In the genomic region with DNA sequence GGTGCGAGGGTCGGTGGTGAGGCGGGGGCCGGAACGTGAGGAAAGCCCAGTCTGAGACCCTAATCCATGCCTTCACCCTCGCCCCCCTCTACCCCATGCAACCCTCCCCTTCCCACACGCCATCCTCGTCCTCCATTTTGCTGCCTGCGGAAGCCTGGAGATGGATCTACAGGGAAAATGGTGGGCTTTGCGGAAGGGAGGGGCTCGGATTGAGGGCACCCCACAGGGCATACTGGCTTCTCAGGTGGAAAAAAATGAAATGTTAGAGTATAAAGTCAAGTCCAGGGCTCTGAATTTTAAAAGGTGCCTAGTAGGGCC, we compare ENCODE assay signal across 9 cellular contexts. TPM values are rescaled to one million over a fixed set of nuclear protein-coding genes. Genes with fewer than 3 reads are reported as not detected.
DNase-seq lines count a peak whose midpoint lies in the region; ATAC-seq, FAIRE-seq and TF ChIP-seq lines count a peak whose summit lies in the region.
"Had no signal": no experiment of that assay in that cellular context is flagged by ENCODE, and none has a peak within 500 bp of the region (broad histone marks: within the 10 kb centered on the region; RNA-seq: fewer than 3 reads in every experiment).

No MANE protein-coding gene starts in this region.

- CTCF ChIA-PET in CD4-positive, alpha-beta T cell (lab: Charles Lee), result no interaction called here

- intact Hi-C loops in CD4-positive, alpha-beta T cell (cut with DNase I, micrococcal nuclease), result loop anchor here in 1 of 2 experiments (10.0 kb wide), 3 partner anchors 479 to 1281 kb away; partner anchors contain the start of genes FAM199X and ZMAT1

- H3K36me3 Mint-ChIP-seq in CD4-positive, alpha-beta T cell (ENCODE audit: low read depth), result peaks cover 22% of the 10 kb centered on the region
- H3K36me3 Mint-ChIP-seq in stimulated activated naive B cell treated with anti-CD40 and anti-IgM and Interleukin-4, amounts not matched to agents 10 μg/mL and 1 μg/mL and 100 μg/mL, for 72 hours, result no peaks in the 10 kb centered on the region

- H3K9me3 Mint-ChIP-seq in CD4-positive, alpha-beta T cell, result no peaks in the 10 kb centered on the region
- H3K9me3 Mint-ChIP-seq in stimulated activated naive B cell treated with anti-CD40 and anti-IgM and Interleukin-4, amounts not matched to agents 10 μg/mL and 1 μg/mL and 100 μg/mL, for 72 hours, result no peaks in the 10 kb centered on the region

- no peaks in the 10 kb centered on the region for H3K36me3 ChIP-seq in adipocyte (ENCODE audit: control insufficient read depth, insufficient read depth, low read length, severe bottlenecking)

- peak overlapping the region; percentile 90 for H3K27ac Mint-ChIP-seq in CD4-positive, alpha-beta T cell
- H3K27ac Mint-ChIP-seq in stimulated activated naive B cell treated with anti-CD40 and anti-IgM and Interleukin-4, amounts not matched to agents 10 μg/mL and 1 μg/mL and 100 μg/mL, for 72 hours, result no peak overlapping the region

- no peak for TF ChIP-seq CTCF in CD4-positive, alpha-beta T cell (IDR thresholded peaks at IDR 0.05)

- no peak for ATAC-seq in CD4-positive, alpha-beta T cell (ENCODE audit: poor library complexity)
- ATAC-seq in HG02884 (IDR thresholded peaks at IDR 0.05; ENCODE audit: unreplicated experiment), result peak; percentile 13
- no peak for ATAC-seq in stimulated activated naive B cell treated with anti-CD40 and anti-IgM and Interleukin-4, amounts not matched to agents 10 μg/mL and 1 μg/mL and 100 μg/mL, for 72 hours (replicated peaks)

- H3K9ac ChIP-seq in adipocyte (ENCODE audit: low read length), result no peak overlapping the region

- peak overlapping the region; percentile 81 for H3K4me3 ChIP-seq in adipocyte (ENCODE audit: low read length)

- no peaks in the 10 kb centered on the region for H3K27me3 ChIP-seq in CD4-positive, alpha-beta T cell (ENCODE audit: control insufficient read depth, insufficient read depth, low read length)
- peaks cover 27% of the 10 kb centered on the region for H3K27me3 ChIP-seq in adipocyte (replicated peaks; ENCODE audit: control insufficient read depth, insufficient read depth, low read length)

- peak overlapping the region; percentile 78 for H3K27ac ChIP-seq in CD4-positive, alpha-beta T cell (ENCODE audit: low read depth, low read length)

- H3K27me3 Mint-ChIP-seq in CD4-positive, alpha-beta T cell, result peaks cover 4% of the 10 kb centered on the region
- peaks cover 0 to 15% of the 10 kb centered on the region in 2 donors for H3K27me3 Mint-ChIP-seq in stimulated activated naive B cell treated with anti-CD40 and anti-IgM and Interleukin-4, amounts not matched to agents 10 μg/mL and 1 μg/mL and 100 μg/mL, for 72 hours

- no peak for DNase-seq in CD4-positive, alpha-beta T cell
- DNase-seq in adipocyte (ENCODE audit: low read depth), result peak; percentile 4
- peak; percentile 2 for DNase-seq in iris pigment epithelial cell (ENCODE audit: low read depth)
- no peak for DNase-seq in stimulated activated naive B cell treated with anti-CD40 and anti-IgM and Interleukin-4, amounts not matched to agents 10 μg/mL and 1 μg/mL and 100 μg/mL, for 72 hours
- DNase-seq in HTR-8/SVneo (ENCODE audit: insufficient read length, low spot score), result no peak
- no peak for DNase-seq in NOMO-1 treated with dmso at 0.1 percent for 144 hours (lab: John Stamatoyannopoulos, UW; ENCODE audit: unreplicated experiment)
- DNase-seq in activated CD4-positive, alpha-beta T cell treated with anti-CD3 and anti-CD28 coated beads for 1 hour, result no peak

- H3K4me1 ChIP-seq in adipocyte (ENCODE audit: control insufficient read depth, insufficient read depth, low read length), result no peaks in the 10 kb centered on the region

- POLR2A ChIA-PET in CD4-positive, alpha-beta T cell (lab: Charles Lee), result interaction anchor here (1.0 to 1.2 kb wide), 2 partner anchors 16 to 39 kb away, joined by 3 to 5 read pairs; partner anchors contain the start of gene TCEAL8

- peak overlapping the region; percentile 84 for H3K4me3 Mint-ChIP-seq in CD4-positive, alpha-beta T cell
- peak overlapping the region; percentile 65 to 96 for H3K4me3 Mint-ChIP-seq in stimulated activated naive B cell treated with anti-CD40 and anti-IgM and Interleukin-4, amounts not matched to agents 10 μg/mL and 1 μg/mL and 100 μg/mL, for 72 hours

- peaks cover 13% of the 10 kb centered on the region for H3K4me1 Mint-ChIP-seq in CD4-positive, alpha-beta T cell (ENCODE audit: low read depth)
- peaks cover 0 to 13% of the 10 kb centered on the region in 2 donors for H3K4me1 Mint-ChIP-seq in stimulated activated naive B cell treated with anti-CD40 and anti-IgM and Interleukin-4, amounts not matched to agents 10 μg/mL and 1 μg/mL and 100 μg/mL, for 72 hours

- no peak for FAIRE-seq in HTR-8/SVneo (lab: Jason Lieb, UNC)
- FAIRE-seq: islet of Langerhans had no signal

- no peaks in the 10 kb centered on the region for H3K9me3 ChIP-seq in CD4-positive, alpha-beta T cell (ENCODE audit: control insufficient read depth, low read length)
- H3K9me3 ChIP-seq in adipocyte (ENCODE audit: control insufficient read depth, low read length), result no peaks in the 10 kb centered on the region

RNA-seq across cellular contexts. Expression of gene BEX4, which starts 0.8 kb away (rescaled TPM):
- 10 to 100 TPM; 60.8 to 61.0 TPM for total RNA-seq in CD4-positive, alpha-beta T cell

RNA-seq across cellular contexts. Expression of gene TCEAL8, which starts 39.2 kb away (rescaled TPM):
- 10 to 100 TPM; 12.1 to 14.9 TPM for total RNA-seq in CD4-positive, alpha-beta T cell

Comparison
In these comparisons a context has a peak if more than half of its experiments do, and no peak if none do; other contexts are left out.
1. DNase-seq: peak in adipocyte (single experiment) and iris pigment epithelial cell (single experiment); none in CD4-positive, alpha-beta T cell (0 of 10), stimulated activated naive B cell treated with anti-CD40 and anti-IgM and Interleukin-4, amounts not matched to agents 10 μg/mL and 1 μg/mL and 100 μg/mL, for 72 hours (single experiment), HTR-8/SVneo (single experiment), NOMO-1 treated with dmso at 0.1 percent for 144 hours (single experiment) and activated CD4-positive, alpha-beta T cell treated with anti-CD3 and anti-CD28 coated beads for 1 hour (single experiment).